In genomic region chr5:36035696-36036095, GRCh38 we compare ENCODE assay signal across 19 cellular contexts. TPM values are rescaled to one million over a fixed set of nuclear protein-coding genes. Genes with fewer than 3 reads are reported as not detected.
DNase-seq lines count a peak whose midpoint lies in the region; FAIRE-seq and TF ChIP-seq lines count a peak whose summit lies in the region.
"Had no signal": no experiment of that assay in that cellular context is flagged by ENCODE, and none has a peak within 500 bp of the region (broad histone marks: within the 10 kb centered on the region; RNA-seq: fewer than 3 reads in every experiment).

No MANE protein-coding gene starts in this region.

- no peak overlapping the region for H2BK12ac ChIP-seq in H1 (ENCODE audit: low read depth, low read length)
- H2BK12ac ChIP-seq in trophoblast cell (ENCODE audit: low read length): peak overlapping the region; percentile 35

- H2BK20ac ChIP-seq in H1 (ENCODE audit: low read length): no peak overlapping the region

- no peak overlapping the region for H2BK15ac ChIP-seq in H1 (ENCODE audit: low read length)

- no peak overlapping the region for H2BK120ac ChIP-seq in H1 (replicated peaks; ENCODE audit: low read depth, low read length)
- H2BK120ac ChIP-seq in trophoblast cell (ENCODE audit: insufficient read depth, low read length, poor library complexity): no peak overlapping the region

- TF ChIP-seq CTCF in A673 (conservative IDR thresholded peaks at IDR 0.05; ENCODE audit: low read depth, low read length): no peak
- peak; percentile 3 to 28 (median 15); a peak in 2 of 4 replicates for TF ChIP-seq CTCF in H1 (IDR thresholded peaks at IDR 0.05; ENCODE audit: control extremely low read depth in 1 of 3, insufficient read depth in 1 of 3, low read depth in 1 of 3, low read length in 3 of 3)
- TF ChIP-seq CTCF in GM10266 (IDR thresholded peaks at IDR 0.05; ENCODE audit: control insufficient read depth, insufficient read depth, low read depth, missing control alignments): no peak
- TF ChIP-seq CTCF in adrenal gland (IDR thresholded peaks at IDR 0.05): no peak

- H3K4ac ChIP-seq in H1 (replicated peaks; ENCODE audit: insufficient read length, low read depth, low read length) (no peak overlapping the region), trophoblast cell (ENCODE audit: low read depth, low read length) (no peak overlapping the region)

- no peak for FAIRE-seq in H1 (lab: Jason Lieb, UNC)
- FAIRE-seq: A549, G401.6, HepG2 had no signal

- H3K56ac ChIP-seq in H1 (replicated peaks; ENCODE audit: insufficient read length, low read depth, low read length): no peak overlapping the region

- H3K4me2 ChIP-seq in H1 (ENCODE audit: insufficient read depth in 1 of 2, low read depth in 2 of 2, low read length in 2 of 2) (no peak overlapping the region), trophoblast cell (ENCODE audit: low read length) (no peak overlapping the region)
- H3K4me2 ChIP-seq: A549 had no signal

- 95% methylated on average over 13 of the region's 13 CpGs; no CpG with 5 or more reads in 1 of the 2 experiments for WGBS in H1 (ENCODE audit: extremely low coverage in 1 of 2, insufficient coverage in 1 of 2, insufficient read length in 1 of 2, insufficient replicate concordance in 2 of 2, low coverage in 1 of 2, low lambda C conversion rate in 2 of 2, missing lambda C conversion rate in 1 of 2), 2 experiments
- WGBS in trophoblast cell (ENCODE audit: extremely low coverage, insufficient coverage, insufficient read length): no CpG with 5 or more reads among the region's 13 CpGs
- 86 to 93% (median 92%) methylated on average over 4 to 13 of the region's 13 CpGs for WGBS in adrenal gland, 4 donors

- intact Hi-C loops in A673 (cut with micrococcal nuclease; ENCODE audit: unreplicated experiment): no loop called here
- intact Hi-C loops in adrenal gland (cut with DNase I): no loop called here

- no peak for TF ChIP-seq RAD21 in H1 (IDR thresholded peaks at IDR 0.05 in 1 of 2, conservative IDR thresholded peaks at IDR 0.05 in 1 of 2; ENCODE audit: low read depth in 2 of 2, low read length in 2 of 2)

- H3K18ac ChIP-seq in H1 (ENCODE audit: extremely low read depth, low read length): no peak overlapping the region
- no peak overlapping the region for H3K18ac ChIP-seq in trophoblast cell (ENCODE audit: low read length)

- H4K8ac ChIP-seq in H1 (ENCODE audit: extremely low read depth, insufficient read depth, low read length) (no peak overlapping the region), trophoblast cell (ENCODE audit: low read depth, low read length) (no peak overlapping the region)

- H3K9me3 ChIP-seq in A673 (ENCODE audit: low read depth, low read length, poor library complexity, severe bottlenecking): no peaks in the 10 kb centered on the region
- no peaks in the 10 kb centered on the region for H3K9me3 ChIP-seq in H1 (ENCODE audit: insufficient read depth in 2 of 2, low read depth in 1 of 2, low read length in 1 of 2)
- peaks cover 1% of the 10 kb centered on the region for H3K9me3 ChIP-seq in trophoblast cell (ENCODE audit: insufficient read depth, low read depth, low read length)
- no peaks in the 10 kb centered on the region for H3K9me3 ChIP-seq in adrenal gland (replicated peaks in 1 of 3)
- H3K9me3 ChIP-seq: A549, HAP-1 had no signal

- H3K23me2 ChIP-seq in H1 (ENCODE audit: low read depth, low read length): no peaks in the 10 kb centered on the region

- H3K27me3 ChIP-seq in A673 (replicated peaks; ENCODE audit: insufficient read depth, low read depth, low read length, poor library complexity) (no peaks in the 10 kb centered on the region), H7 (ENCODE audit: control insufficient read depth, insufficient read depth, low read length) (no peaks in the 10 kb centered on the region), H1 (replicated peaks in 1 of 4; ENCODE audit: control insufficient read depth in 3 of 4, extremely low read depth in 1 of 4, insufficient read depth in 3 of 4, low read length in 3 of 4) (no peaks in the 10 kb centered on the region), trophoblast cell (ENCODE audit: insufficient read depth, low read length) (no peaks in the 10 kb centered on the region), adrenal gland (peaks cover 6% of the 10 kb centered on the region)
- H3K27me3 ChIP-seq: BLaER1 treated with 17β-estradiol and CSF1 and Interleukin-3, amounts not matched to agents 10 nM and 100 nM had no signal

- TF ChIP-seq EP300 in H1 (IDR thresholded peaks at IDR 0.05; ENCODE audit: borderline replicate concordance in 1 of 2, low read depth in 2 of 2, low read length in 2 of 2): no peak

- H3K23ac ChIP-seq in H1 (ENCODE audit: insufficient read length) (no peak overlapping the region), trophoblast cell (ENCODE audit: low read length) (no peak overlapping the region)

- H2BK5ac ChIP-seq in H1 (ENCODE audit: low read depth, low read length) (no peak overlapping the region), trophoblast cell (ENCODE audit: low read depth, low read length, poor library complexity) (no peak overlapping the region)

- CTCF ChIA-PET in A673 (lab: Charles Lee): no interaction called here
- CTCF ChIA-PET in H1 (lab: Charles Lee; ENCODE audit: partially characterized antibody): interaction anchor here (1.0 to 1.6 kb wide), 2 partner anchors 12 to 56 kb away, joined by 3 to 5 read pairs; no protein-coding TSS in a partner anchor

- no peak overlapping the region for H3K4me3 ChIP-seq in A673 (ENCODE audit: low read depth, low read length, poor library complexity, severe bottlenecking)
- no peak overlapping the region for H3K4me3 ChIP-seq in H7 (ENCODE audit: insufficient read depth, low read depth, low read length)
- H3K4me3 ChIP-seq in H1 (ENCODE audit: extremely low read depth in 1 of 4, insufficient read depth in 2 of 4, low read depth in 3 of 4, low read length in 4 of 4): no peak overlapping the region
- no peak overlapping the region for H3K4me3 ChIP-seq in trophoblast cell (ENCODE audit: low read depth, low read length)
- H3K4me3 ChIP-seq in adrenal gland: no peak overlapping the region
- H3K4me3 ChIP-seq: A549; BLaER1 treated with 17β-estradiol and CSF1 and Interleukin-3, amounts not matched to agents 10 nM and 100 nM; HAP-1 had no signal

- H2AFZ ChIP-seq in H1 (ENCODE audit: low read length) (no peak overlapping the region), trophoblast cell (ENCODE audit: insufficient read depth, low read length, poor library complexity) (no peak overlapping the region)

- no peak overlapping the region for H4K5ac ChIP-seq in H1 (ENCODE audit: insufficient read length, low read depth, low read length)

- no peaks in the 10 kb centered on the region for H4K20me1 ChIP-seq in H1 (replicated peaks in 1 of 2; ENCODE audit: control insufficient read depth in 1 of 2, insufficient read depth in 2 of 2, low read length in 2 of 2)
- H4K20me1 ChIP-seq: BLaER1 treated with 17β-estradiol and CSF1 and Interleukin-3, amounts not matched to agents 10 nM and 100 nM had no signal

- H3K79me2 ChIP-seq in H1 (ENCODE audit: control insufficient read depth in 1 of 2, insufficient read depth in 2 of 2, low read length in 2 of 2) (no peaks in the 10 kb centered on the region), trophoblast cell (ENCODE audit: control insufficient read depth, insufficient read depth, low read length, poor library complexity) (no peaks in the 10 kb centered on the region)

- peaks cover under 1% of the 10 kb centered on the region for H3K4me1 ChIP-seq in A673 (ENCODE audit: insufficient read depth, low read length, poor library complexity, severe bottlenecking)
- H3K4me1 ChIP-seq in H1 (replicated peaks in 1 of 4; ENCODE audit: control insufficient read depth in 3 of 4, insufficient read depth in 4 of 4, low read length in 3 of 4): no peaks in the 10 kb centered on the region
- peaks cover 0 to 1% of the 10 kb centered on the region in 2 experiments for H3K4me1 ChIP-seq in trophoblast cell (ENCODE audit: control insufficient read depth in 1 of 2, insufficient read depth in 2 of 2, low read length in 2 of 2)
- H3K4me1 ChIP-seq in adrenal gland (replicated peaks in 1 of 2): no peaks in the 10 kb centered on the region
- H3K4me1 ChIP-seq: A549, HAP-1 had no signal

- H4K91ac ChIP-seq in H1 (replicated peaks; ENCODE audit: insufficient read length, low read length) (no peak overlapping the region), trophoblast cell (ENCODE audit: low read depth, low read length) (peak overlapping the region; percentile 35)

- H3K36me3 ChIP-seq in A673 (ENCODE audit: insufficient read depth, low read length, poor library complexity, severe bottlenecking) (peaks cover 86% of the 10 kb centered on the region), H7 (replicated peaks; ENCODE audit: control insufficient read depth, insufficient read depth, low read length) (no peaks in the 10 kb centered on the region; the same call in 1 of the 2 replicates), H1 (ENCODE audit: control insufficient read depth in 2 of 4, insufficient read depth in 4 of 4, low read length in 3 of 4) (peaks cover 0 to 4% (median 0%) of the 10 kb centered on the region in 4 experiments; a peak in 2 of 8 replicates), trophoblast cell (ENCODE audit: control insufficient read depth in 1 of 2, insufficient read depth in 2 of 2, low read length in 2 of 2) (no peaks in the 10 kb centered on the region), adrenal gland (replicated peaks in 1 of 2) (no peaks in the 10 kb centered on the region)
- H3K36me3 ChIP-seq: HAP-1 had no signal

- H3K9ac ChIP-seq in H1 (replicated peaks in 1 of 4; ENCODE audit: extremely low read depth in 1 of 4, low read depth in 3 of 4, low read length in 3 of 4) (no peak overlapping the region), trophoblast cell (ENCODE audit: low read length) (no peak overlapping the region)
- H3K9ac ChIP-seq: BLaER1 treated with 17β-estradiol and CSF1 and Interleukin-3, amounts not matched to agents 10 nM and 100 nM had no signal

- H3K27ac ChIP-seq in A673 (ENCODE audit: low read depth, low read length, poor library complexity, severe bottlenecking) (peak overlapping the region; percentile 20), H1 (ENCODE audit: low read depth, low read length) (no peak overlapping the region), trophoblast cell (ENCODE audit: low read depth, low read length) (no peak overlapping the region), adrenal gland (no peak overlapping the region)
- H3K27ac ChIP-seq: 22Rv1; A549; BLaER1 treated with 17β-estradiol and CSF1 and Interleukin-3, amounts not matched to agents 10 nM and 100 nM had no signal

- no peak overlapping the region for H4K12ac ChIP-seq in trophoblast cell (ENCODE audit: low read depth, low read length)

- no peak for TF ChIP-seq POLR2A in H1 (IDR thresholded peaks at IDR 0.05; ENCODE audit: control extremely low read depth in 1 of 2, low read depth in 2 of 2, low read length in 2 of 2)
- TF ChIP-seq POLR2A in adrenal gland (IDR thresholded peaks at IDR 0.05): no peak

- no peaks in the 10 kb centered on the region for H3K79me1 ChIP-seq in H1 (ENCODE audit: low read depth, low read length)
- H3K79me1 ChIP-seq in trophoblast cell (ENCODE audit: low read length): no peaks in the 10 kb centered on the region

- POLR2A ChIA-PET in A673 (lab: Charles Lee; ENCODE audit: low non-redundant PET) (no interaction called here), H1 (lab: Charles Lee; ENCODE audit: partially characterized antibody) (no interaction called here)

- H2AK5ac ChIP-seq in H1 (ENCODE audit: low read depth, low read length) (no peak overlapping the region), trophoblast cell (ENCODE audit: low read length) (no peak overlapping the region)

- H3K14ac ChIP-seq in H1 (ENCODE audit: insufficient read length): no peak overlapping the region
- no peak overlapping the region for H3K14ac ChIP-seq in trophoblast cell (ENCODE audit: low read length)

- DNase-seq in A673 (ENCODE audit: low spot score) (no peak), H7 (peak; percentile 29), H1 (ENCODE audit: low read depth in 1 of 2, low spot score in 2 of 2) (no peak), trophoblast cell (no peak), GM10266 (ENCODE audit: extremely low spot score) (no peak), NCI-H345 treated with DMSO at 0.1 percent for 48 hours (lab: John Stamatoyannopoulos, UW; ENCODE audit: unreplicated experiment) (no peak), adrenal gland (no peak), DMS153 treated with DMSO at 0.1 percent for 48 hours (lab: John Stamatoyannopoulos, UW; ENCODE audit: unreplicated experiment) (no peak)
- DNase-seq: Calu3; CD8-positive, alpha-beta T cell; DMS53; GOT3 had no signal

- BruUV-seq in A673 (replicated peaks; lab: Mats Ljungman, UMichigan): no TSS peak

RNA-seq across cellular contexts. Expression of gene UGT3A2, which starts 31.0 kb away (rescaled TPM):
- total RNA-seq in A673 (2021): 528 and 529 TPM in 2 replicates
- 4.7 and 6.5 TPM in 2 replicates for total RNA-seq in H7 (2014; rRNA removed; shearing (Covaris generic))
- 19.4 and 20.4 TPM in 2 replicates for total RNA-seq in H1 (2021; fragmentation: NEBNext Ultra II Directional; extraction: Animal tissue kit (Norgen Biotek cat#: 25700))
- polyA plus RNA-seq in H1 (2011; rRNA removed): 20.6 and 28.8 TPM in 2 replicates
- 24.9 TPM for polyA plus RNA-seq in H1 (2011; cell fraction: cytosol; rRNA removed)
- 21.1 TPM for polyA plus RNA-seq in H1 (2011; cell fraction: nucleus; rRNA removed)
- polyA plus RNA-seq in H1 (2012, experiment 1 of 2): 21.0 to 26.6 TPM (median 24.5 TPM) in 4 replicates
- 30.2 TPM for polyA plus RNA-seq in H1 (2012, experiment 2 of 2)
- 36.0 TPM for polyA plus RNA-seq in H1 (2013, experiment 1 of 2)
- polyA plus RNA-seq in H1 (2013, experiment 2 of 2): 38.9 TPM
- polyA minus RNA-seq in H1 (2011; rRNA and poly(A)+ RNA removed): 41.4 and 47.1 TPM in 2 replicates
- 12.7 TPM for polyA minus RNA-seq in H1 (2011; cell fraction: cytosol; rRNA and poly(A)+ RNA removed)
- polyA minus RNA-seq in H1 (2011; cell fraction: nucleus; rRNA and poly(A)+ RNA removed): 24.9 TPM
- 4.7 and 5.0 TPM in 2 replicates for polyA plus RNA-seq in trophoblast cell (2013)
- 1 to 10 TPM in 2 of 8 donors, under 1 TPM in 2, not detected in 4; 0.13 to 1.7 (median 0.64) TPM for total RNA-seq in adrenal gland
- polyA plus RNA-seq in adrenal gland: 1 to 10 TPM in 1 of 3 donors, under 1 TPM in 2; 0.08 to 1.6 (median 0.13) TPM
- total RNA-seq: Calu3; CD8-positive, alpha-beta T cell; HepG2 had no signal
- polyA plus RNA-seq: A549, AG04450, HepG2 had no signal

RNA-seq across cellular contexts. Expression of gene UGT3A1, which starts 44.5 kb away (rescaled TPM):
- total RNA-seq in A673 (2021) (0.19 and 0.24 TPM in 2 replicates), adrenal gland (not detected)
- 0.87 and 2.1 TPM in 2 replicates for total RNA-seq in H7 (2014; rRNA removed; shearing (Covaris generic))
- 1.5 and 2.4 TPM in 2 replicates for total RNA-seq in H1 (2021; fragmentation: NEBNext Ultra II Directional; extraction: Animal tissue kit (Norgen Biotek cat#: 25700))
- polyA plus RNA-seq in H1 (2011; rRNA removed) (2.5 and 3.4 TPM in 2 replicates), adrenal gland (under 1 TPM in 1 of 3 donors, not detected in 2; 0.22 TPM)
- polyA plus RNA-seq in H1 (2011; cell fraction: cytosol; rRNA removed): 3.0 TPM
- 2.0 TPM for polyA plus RNA-seq in H1 (2011; cell fraction: nucleus; rRNA removed)
- polyA plus RNA-seq in H1 (2012, experiment 1 of 2): 2.0 to 4.1 TPM (median 3.5 TPM) in 4 replicates
- 1.3 TPM for polyA plus RNA-seq in H1 (2012, experiment 2 of 2)
- 1.8 TPM for polyA plus RNA-seq in H1 (2013, experiment 1 of 2)
- polyA plus RNA-seq in H1 (2013, experiment 2 of 2): 1.7 TPM
- polyA minus RNA-seq in H1 (2011; rRNA and poly(A)+ RNA removed): 3.8 and 6.9 TPM in 2 replicates
- polyA minus RNA-seq in H1 (2011; cell fraction: cytosol; rRNA and poly(A)+ RNA removed): 1.2 TPM
- 2.1 TPM for polyA minus RNA-seq in H1 (2011; cell fraction: nucleus; rRNA and poly(A)+ RNA removed)
- polyA plus RNA-seq in trophoblast cell (2013): 0.58 and 0.73 TPM in 2 replicates
- total RNA-seq: Calu3; CD8-positive, alpha-beta T cell; HepG2 had no signal
- polyA plus RNA-seq: A549, AG04450, HepG2 had no signal

Comparison
In these comparisons a context has a peak if more than half of its experiments do, and no peak if none do; other contexts are left out.
1. CTCF ChIP-seq: peak in H1 (3 of 3); none in A673 (single experiment), GM10266 (single experiment) and adrenal gland (0 of 6).
2. RNA of gene UGT3A2, which starts 31.0 kb away (total RNA-seq): 528 to 529 TPM in A673; 19.4 to 20.4 TPM in H1, 4.7 to 6.5 TPM in H7 and 0.13 to 1.7 TPM in adrenal gland; every median in the first group is over 10 times any median in the second.